Comparison of ENCODE assay signal across 9 cellular contexts in genomic region chr1:225754940-225755635, GRCh38. TPM values are rescaled to one million over a fixed set of nuclear protein-coding genes. Genes with fewer than 3 reads are reported as not detected.
DNase-seq lines count a peak whose midpoint lies in the region; ATAC-seq and TF ChIP-seq lines count a peak whose summit lies in the region.
"Had no signal": no experiment of that assay in that cellular context is flagged by ENCODE, and none has a peak within 500 bp of the region (broad histone marks: within the 10 kb centered on the region; RNA-seq: fewer than 3 reads in every experiment).

No MANE protein-coding gene starts in this region.

- H3K4me1 ChIP-seq in heart left ventricle (peaks cover 0 to 71% (median 43%) of the 10 kb centered on the region in 12 donors), spleen (peaks cover 5 to 46% (median 30%) of the 10 kb centered on the region in 6 donors)

- H3K27ac ChIP-seq in heart left ventricle: peak overlapping the region; percentile 53 to 92 (median 76)
- peak overlapping the region in 7 of 8 donors; percentile 16 to 74 (median 66) for H3K27ac ChIP-seq in spleen

- DNase-seq in HFF-Myc (ENCODE audit: extremely low read depth, low read depth) (peak; percentile 91), SK-N-DZ (ENCODE audit: low spot score) (peak; percentile 64), heart left ventricle (peak; percentile 48 to 74 (median 64)), spleen (peak; percentile 74), middle frontal gyrus (ENCODE audit: extremely low spot score, low spot score) (no peak), mucosa of gallbladder (ENCODE audit: low spot score) (no peak)
- DNase-seq in activated CD4-positive, alpha-beta T cell treated with anti-CD3 and anti-CD28 coated beads, Interleukin-2, amount 50 U/mL, for 48 hours: no peak
- DNase-seq: activated CD4-positive, alpha-beta T cell treated with anti-CD3 and anti-CD28 coated beads for 36 hours had no signal

- H3K9me3 ChIP-seq in heart left ventricle: no peaks in the 10 kb centered on the region
- H3K9me3 ChIP-seq in spleen: no peaks in the 10 kb centered on the region

- peak; percentile 81 to 93 (median 88) for ATAC-seq in heart left ventricle
- no peak for ATAC-seq in GM21529 (IDR thresholded peaks at IDR 0.05; ENCODE audit: unreplicated experiment)
- ATAC-seq: activated CD4-positive, alpha-beta T cell treated with anti-CD3 and anti-CD28 coated beads for 36 hours had no signal

- no peak overlapping the region for H3K4me3 ChIP-seq in HFF-Myc (replicated peaks; ENCODE audit: low read depth, low read length)
- H3K4me3 ChIP-seq in heart left ventricle: no peak overlapping the region
- no peak overlapping the region for H3K4me3 ChIP-seq in spleen

- intact Hi-C loops in heart left ventricle (cut with DNase I): loop anchor here in 3 of 10 donors (5.0 to 10.0 kb wide), 3 partner anchors 58 to 103 kb away; partner anchors contain the start of gene ENAH (in 1 of the 3)
- intact Hi-C loops in spleen (cut with DNase I; ENCODE audit: low total_unique reads): no loop called here

- 15 to 23% (median 17%) methylated on average over 10 of the region's 10 CpGs for WGBS in heart left ventricle, 4 donors
- 35 to 70% (median 53%) methylated on average over 4 to 10 of the region's 10 CpGs for WGBS in spleen, 5 donors

- H3K36me3 ChIP-seq in heart left ventricle: no peaks in the 10 kb centered on the region
- no peaks in the 10 kb centered on the region for H3K36me3 ChIP-seq in spleen

- no peak for TF ChIP-seq CTCF in HFF-Myc (IDR thresholded peaks at IDR 0.05; ENCODE audit: low read depth, low read length, missing control alignments)
- TF ChIP-seq CTCF in heart left ventricle (IDR thresholded peaks at IDR 0.05): no peak
- no peak for TF ChIP-seq CTCF in spleen (IDR thresholded peaks at IDR 0.05 in 8 of 11, conservative IDR thresholded peaks at IDR 0.05 in 3 of 11)

- TF ChIP-seq POLR2A in heart left ventricle (IDR thresholded peaks at IDR 0.05): no peak
- no peak for TF ChIP-seq POLR2A in spleen (IDR thresholded peaks at IDR 0.05)

- no peaks in the 10 kb centered on the region for H3K27me3 ChIP-seq in heart left ventricle
- no peaks in the 10 kb centered on the region for H3K27me3 ChIP-seq in spleen (replicated peaks in 1 of 7)

RNA-seq across cellular contexts. Expression of gene SRP9, which starts 22.5 kb away (rescaled TPM):
- polyA plus RNA-seq in SK-N-DZ (2014; cell fraction: cytosol; rRNA removed): 718 and 771 TPM in 2 replicates
- polyA plus RNA-seq in SK-N-DZ (2014; cell fraction: nucleus; rRNA removed): 323 and 469 TPM in 2 replicates
- total RNA-seq in heart left ventricle (100 to 1,000 TPM; 151 to 187 (median 171) TPM), spleen (100 to 1,000 TPM; 145 to 229 (median 159) TPM), mucosa of gallbladder (292 TPM)
- polyA plus RNA-seq in heart left ventricle (100 to 1,000 TPM; 147 to 211 TPM), spleen (100 to 1,000 TPM; 167 to 269 (median 210) TPM)

RNA-seq across cellular contexts. Expression of gene EPHX1, which starts 54.8 kb away (rescaled TPM):
- 6.6 and 8.3 TPM in 2 replicates for polyA plus RNA-seq in SK-N-DZ (2014; cell fraction: cytosol; rRNA removed)
- polyA plus RNA-seq in SK-N-DZ (2014; cell fraction: nucleus; rRNA removed): 3.6 and 4.1 TPM in 2 replicates
- 10 to 100 TPM; 29.0 to 96.8 (median 47.0) TPM for total RNA-seq in heart left ventricle
- 10 to 100 TPM; 22.2 to 36.1 TPM for polyA plus RNA-seq in heart left ventricle
- total RNA-seq in spleen: 10 to 100 TPM; 30.1 to 92.8 (median 81.4) TPM
- 10 to 100 TPM in 2 of 3 donors, 1 to 10 TPM in 1; 3.9 to 12.2 (median 10.7) TPM for polyA plus RNA-seq in spleen
- total RNA-seq in mucosa of gallbladder: 231 TPM

Comparison
In these comparisons a context has a peak if more than half of its experiments do, and no peak if none do; other contexts are left out.
1. DNase-seq: peak in HFF-Myc (single experiment), SK-N-DZ (single experiment), heart left ventricle (5 of 5) and spleen (single experiment); none in activated CD4-positive, alpha-beta T cell treated with anti-CD3 and anti-CD28 coated beads, Interleukin-2, amount 50 U/mL, for 48 hours (0 of 2), middle frontal gyrus (single experiment) and mucosa of gallbladder (single experiment).